Comparison of ENCODE assay signal across 1 cellular context in the genomic region with DNA sequence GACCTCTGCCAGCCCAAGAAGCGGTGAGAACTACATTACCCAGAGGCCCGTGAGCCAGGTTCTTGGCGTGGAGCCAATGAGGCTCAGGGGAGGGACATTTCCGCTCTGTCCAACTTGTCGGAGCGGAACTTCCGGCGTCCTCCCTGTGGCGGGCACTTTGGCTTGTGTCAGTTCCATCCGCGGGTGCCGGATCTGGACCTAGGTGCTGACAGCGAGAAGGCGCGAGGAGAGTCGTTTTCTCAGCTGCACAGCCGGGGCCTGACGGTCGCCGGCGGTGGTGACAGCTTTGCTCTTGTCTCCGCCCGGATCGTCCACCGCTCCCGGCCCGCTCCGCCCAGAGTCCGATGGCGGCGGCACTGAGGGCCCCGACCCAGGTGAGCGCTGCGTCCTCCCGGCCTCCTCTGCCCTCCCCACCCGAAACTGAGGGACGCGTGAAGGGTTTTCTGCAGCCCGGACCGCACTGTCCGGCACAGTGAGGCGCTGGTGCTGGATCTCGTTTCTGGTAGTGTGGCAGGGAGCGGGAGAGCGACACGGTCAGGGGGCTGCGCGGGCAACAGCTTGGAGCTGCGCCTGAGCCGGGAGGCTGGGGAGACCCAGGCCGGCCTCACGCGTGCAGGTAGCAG.
TF ChIP-seq lines count a peak whose summit lies in the region.

A gene (plus strand): TSS at position 125 of the 623 bp plus-strand sequence. CDS start 4,461 bp downstream, outside the sequence.

TF ChIP-seq in HepG2, 621 proteins besides CTCF, POLR2A, EP300 and RAD21 (continued from another document and continues in another):
- TF ChIP-seq, protein P1, sequence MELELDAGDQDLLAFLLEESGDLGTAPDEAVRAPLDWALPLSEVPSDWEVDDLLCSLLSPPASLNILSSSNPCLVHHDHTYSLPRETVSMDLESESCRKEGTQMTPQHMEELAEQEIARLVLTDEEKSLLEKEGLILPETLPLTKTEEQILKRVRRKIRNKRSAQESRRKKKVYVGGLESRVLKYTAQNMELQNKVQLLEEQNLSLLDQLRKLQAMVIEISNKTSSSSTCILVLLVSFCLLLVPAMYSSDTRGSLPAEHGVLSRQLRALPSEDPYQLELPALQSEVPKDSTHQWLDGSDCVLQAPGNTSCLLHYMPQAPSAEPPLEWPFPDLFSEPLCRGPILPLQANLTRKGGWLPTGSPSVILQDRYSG (CRISPR knock-in tag; IDR thresholded peaks at IDR 0.05) = no peak
- TF ChIP-seq FOXA3 (CRISPR knock-in tag; IDR thresholded peaks at IDR 0.05) (peak; percentile 30; the same call in 1 of the 2 replicates), ZBTB7B (CRISPR knock-in tag; IDR thresholded peaks at IDR 0.05) (no peak), IRF2 (CRISPR knock-in tag; IDR thresholded peaks at IDR 0.05) (peak; percentile 97), ZNF354B (CRISPR knock-in tag; IDR thresholded peaks at IDR 0.05) (no peak), NFKBIZ (CRISPR knock-in tag; IDR thresholded peaks at IDR 0.05) (peak; percentile 22; the same call in 1 of the 2 replicates), HCFC1 (IDR thresholded peaks at IDR 0.05; ENCODE audit: low read depth, low read length) (peak; percentile 93), SUZ12 (IDR thresholded peaks at IDR 0.05; ENCODE audit: low read depth, low read length) (peak; percentile 72), RFX5 (IDR thresholded peaks at IDR 0.05; ENCODE audit: low read depth, low read length) (no peak), ZNF251 (CRISPR knock-in tag; IDR thresholded peaks at IDR 0.05) (no peak), ZSCAN25 (CRISPR knock-in tag; IDR thresholded peaks at IDR 0.05) (peak; percentile 70; the same call in 1 of the 2 replicates), ZNF33A (CRISPR knock-in tag; IDR thresholded peaks at IDR 0.05; ENCODE audit: borderline replicate concordance) (no peak), ZNF136 (CRISPR knock-in tag; IDR thresholded peaks at IDR 0.05; ENCODE audit: low read depth) (0 out of 2 replicates have a peak, but pooled peaks have one; percentile 53), ZMYM2 (CRISPR knock-in tag; IDR thresholded peaks at IDR 0.05) (no peak), SOX6 (IDR thresholded peaks at IDR 0.05) (no peak), SOX6 (CRISPR knock-in tag; IDR thresholded peaks at IDR 0.05) (peak; percentile 41), RXRA (CRISPR knock-in tag; IDR thresholded peaks at IDR 0.05) (peak; percentile 55), MYC (CRISPR knock-in tag; IDR thresholded peaks at IDR 0.05; ENCODE audit: borderline replicate concordance) (peak; percentile 41; the same call in 1 of the 2 replicates), PITX1 (CRISPR knock-in tag; IDR thresholded peaks at IDR 0.05) (peak; percentile 71), ZKSCAN8 (CRISPR knock-in tag; IDR thresholded peaks at IDR 0.05; ENCODE audit: borderline replicate concordance) (no peak), HOXD1 (CRISPR knock-in tag; IDR thresholded peaks at IDR 0.05) (no peak), ZNF350 (CRISPR knock-in tag; IDR thresholded peaks at IDR 0.05; ENCODE audit: borderline replicate concordance, low read depth) (peak; percentile 78; the same call in 1 of the 2 replicates), KDM5A (IDR thresholded peaks at IDR 0.05; ENCODE audit: borderline replicate concordance, low read length) (peak; percentile 82)
- TF ChIP-seq, protein P2, sequence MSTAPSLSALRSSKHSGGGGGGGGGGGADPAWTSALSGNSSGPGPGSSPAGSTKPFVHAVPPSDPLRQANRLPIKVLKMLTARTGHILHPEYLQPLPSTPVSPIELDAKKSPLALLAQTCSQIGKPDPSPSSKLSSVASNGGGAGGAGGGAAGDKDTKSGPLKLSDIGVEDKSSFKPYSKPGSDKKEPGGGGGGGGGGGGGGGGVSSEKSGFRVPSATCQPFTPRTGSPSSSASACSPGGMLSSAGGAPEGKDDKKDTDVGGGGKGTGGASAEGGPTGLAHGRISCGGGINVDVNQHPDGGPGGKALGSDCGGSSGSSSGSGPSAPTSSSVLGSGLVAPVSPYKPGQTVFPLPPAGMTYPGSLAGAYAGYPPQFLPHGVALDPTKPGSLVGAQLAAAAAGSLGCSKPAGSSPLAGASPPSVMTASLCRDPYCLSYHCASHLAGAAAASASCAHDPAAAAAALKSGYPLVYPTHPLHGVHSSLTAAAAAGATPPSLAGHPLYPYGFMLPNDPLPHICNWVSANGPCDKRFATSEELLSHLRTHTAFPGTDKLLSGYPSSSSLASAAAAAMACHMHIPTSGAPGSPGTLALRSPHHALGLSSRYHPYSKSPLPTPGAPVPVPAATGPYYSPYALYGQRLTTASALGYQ (CRISPR knock-in tag; IDR thresholded peaks at IDR 0.05) = no peak
- TF ChIP-seq, protein P3, sequence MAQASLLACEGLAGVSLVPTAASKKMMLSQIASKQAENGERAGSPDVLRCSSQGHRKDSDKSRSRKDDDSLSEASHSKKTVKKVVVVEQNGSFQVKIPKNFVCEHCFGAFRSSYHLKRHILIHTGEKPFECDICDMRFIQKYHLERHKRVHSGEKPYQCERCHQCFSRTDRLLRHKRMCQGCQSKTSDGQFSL (CRISPR knock-in tag; IDR thresholded peaks at IDR 0.05) = no peak
- TF ChIP-seq, protein P4, sequence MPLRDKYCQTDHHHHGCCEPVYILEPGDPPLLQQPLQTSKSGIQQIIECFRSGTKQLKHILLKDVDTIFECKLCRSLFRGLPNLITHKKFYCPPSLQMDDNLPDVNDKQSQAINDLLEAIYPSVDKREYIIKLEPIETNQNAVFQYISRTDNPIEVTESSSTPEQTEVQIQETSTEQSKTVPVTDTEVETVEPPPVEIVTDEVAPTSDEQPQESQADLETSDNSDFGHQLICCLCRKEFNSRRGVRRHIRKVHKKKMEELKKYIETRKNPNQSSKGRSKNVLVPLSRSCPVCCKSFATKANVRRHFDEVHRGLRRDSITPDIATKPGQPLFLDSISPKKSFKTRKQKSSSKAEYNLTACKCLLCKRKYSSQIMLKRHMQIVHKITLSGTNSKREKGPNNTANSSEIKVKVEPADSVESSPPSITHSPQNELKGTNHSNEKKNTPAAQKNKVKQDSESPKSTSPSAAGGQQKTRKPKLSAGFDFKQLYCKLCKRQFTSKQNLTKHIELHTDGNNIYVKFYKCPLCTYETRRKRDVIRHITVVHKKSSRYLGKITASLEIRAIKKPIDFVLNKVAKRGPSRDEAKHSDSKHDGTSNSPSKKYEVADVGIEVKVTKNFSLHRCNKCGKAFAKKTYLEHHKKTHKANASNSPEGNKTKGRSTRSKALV (CRISPR knock-in tag; IDR thresholded peaks at IDR 0.05) = no peak
- TF ChIP-seq, protein P5, sequence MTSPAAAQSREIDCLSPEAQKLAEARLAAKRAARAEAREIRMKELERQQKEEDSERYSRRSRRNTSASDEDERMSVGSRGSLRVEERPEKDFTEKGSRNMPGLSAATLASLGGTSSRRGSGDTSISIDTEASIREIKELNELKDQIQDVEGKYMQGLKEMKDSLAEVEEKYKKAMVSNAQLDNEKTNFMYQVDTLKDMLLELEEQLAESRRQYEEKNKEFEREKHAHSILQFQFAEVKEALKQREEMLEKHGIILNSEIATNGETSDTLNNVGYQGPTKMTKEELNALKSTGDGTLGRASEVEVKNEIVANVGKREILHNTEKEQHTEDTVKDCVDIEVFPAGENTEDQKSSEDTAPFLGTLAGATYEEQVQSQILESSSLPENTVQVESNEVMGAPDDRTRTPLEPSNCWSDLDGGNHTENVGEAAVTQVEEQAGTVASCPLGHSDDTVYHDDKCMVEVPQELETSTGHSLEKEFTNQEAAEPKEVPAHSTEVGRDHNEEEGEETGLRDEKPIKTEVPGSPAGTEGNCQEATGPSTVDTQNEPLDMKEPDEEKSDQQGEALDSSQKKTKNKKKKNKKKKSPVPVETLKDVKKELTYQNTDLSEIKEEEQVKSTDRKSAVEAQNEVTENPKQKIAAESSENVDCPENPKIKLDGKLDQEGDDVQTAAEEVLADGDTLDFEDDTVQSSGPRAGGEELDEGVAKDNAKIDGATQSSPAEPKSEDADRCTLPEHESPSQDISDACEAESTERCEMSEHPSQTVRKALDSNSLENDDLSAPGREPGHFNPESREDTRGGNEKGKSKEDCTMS (CRISPR knock-in tag; conservative IDR thresholded peaks at IDR 0.05) = no peak
- TF ChIP-seq, protein P6, sequence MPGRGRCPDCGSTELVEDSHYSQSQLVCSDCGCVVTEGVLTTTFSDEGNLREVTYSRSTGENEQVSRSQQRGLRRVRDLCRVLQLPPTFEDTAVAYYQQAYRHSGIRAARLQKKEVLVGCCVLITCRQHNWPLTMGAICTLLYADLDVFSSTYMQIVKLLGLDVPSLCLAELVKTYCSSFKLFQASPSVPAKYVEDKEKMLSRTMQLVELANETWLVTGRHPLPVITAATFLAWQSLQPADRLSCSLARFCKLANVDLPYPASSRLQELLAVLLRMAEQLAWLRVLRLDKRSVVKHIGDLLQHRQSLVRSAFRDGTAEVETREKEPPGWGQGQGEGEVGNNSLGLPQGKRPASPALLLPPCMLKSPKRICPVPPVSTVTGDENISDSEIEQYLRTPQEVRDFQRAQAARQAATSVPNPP (CRISPR knock-in tag; IDR thresholded peaks at IDR 0.05) = no peak
- TF ChIP-seq, protein P7, sequence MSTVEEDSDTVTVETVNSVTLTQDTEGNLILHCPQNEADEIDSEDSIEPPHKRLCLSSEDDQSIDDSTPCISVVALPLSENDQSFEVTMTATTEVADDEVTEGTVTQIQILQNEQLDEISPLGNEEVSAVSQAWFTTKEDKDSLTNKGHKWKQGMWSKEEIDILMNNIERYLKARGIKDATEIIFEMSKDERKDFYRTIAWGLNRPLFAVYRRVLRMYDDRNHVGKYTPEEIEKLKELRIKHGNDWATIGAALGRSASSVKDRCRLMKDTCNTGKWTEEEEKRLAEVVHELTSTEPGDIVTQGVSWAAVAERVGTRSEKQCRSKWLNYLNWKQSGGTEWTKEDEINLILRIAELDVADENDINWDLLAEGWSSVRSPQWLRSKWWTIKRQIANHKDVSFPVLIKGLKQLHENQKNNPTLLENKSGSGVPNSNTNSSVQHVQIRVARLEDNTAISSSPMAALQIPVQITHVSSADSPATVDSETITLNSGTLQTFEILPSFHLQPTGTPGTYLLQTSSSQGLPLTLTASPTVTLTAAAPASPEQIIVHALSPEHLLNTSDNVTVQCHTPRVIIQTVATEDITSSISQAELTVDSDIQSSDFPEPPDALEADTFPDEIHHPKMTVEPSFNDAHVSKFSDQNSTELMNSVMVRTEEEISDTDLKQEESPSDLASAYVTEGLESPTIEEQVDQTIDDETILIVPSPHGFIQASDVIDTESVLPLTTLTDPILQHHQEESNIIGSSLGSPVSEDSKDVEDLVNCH (CRISPR knock-in tag; IDR thresholded peaks at IDR 0.05) = no peak
- TF ChIP-seq, protein P8, sequence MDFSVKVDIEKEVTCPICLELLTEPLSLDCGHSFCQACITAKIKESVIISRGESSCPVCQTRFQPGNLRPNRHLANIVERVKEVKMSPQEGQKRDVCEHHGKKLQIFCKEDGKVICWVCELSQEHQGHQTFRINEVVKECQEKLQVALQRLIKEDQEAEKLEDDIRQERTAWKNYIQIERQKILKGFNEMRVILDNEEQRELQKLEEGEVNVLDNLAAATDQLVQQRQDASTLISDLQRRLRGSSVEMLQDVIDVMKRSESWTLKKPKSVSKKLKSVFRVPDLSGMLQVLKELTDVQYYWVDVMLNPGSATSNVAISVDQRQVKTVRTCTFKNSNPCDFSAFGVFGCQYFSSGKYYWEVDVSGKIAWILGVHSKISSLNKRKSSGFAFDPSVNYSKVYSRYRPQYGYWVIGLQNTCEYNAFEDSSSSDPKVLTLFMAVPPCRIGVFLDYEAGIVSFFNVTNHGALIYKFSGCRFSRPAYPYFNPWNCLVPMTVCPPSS (IDR thresholded peaks at IDR 0.05) = no peak
- TF ChIP-seq, protein P9, sequence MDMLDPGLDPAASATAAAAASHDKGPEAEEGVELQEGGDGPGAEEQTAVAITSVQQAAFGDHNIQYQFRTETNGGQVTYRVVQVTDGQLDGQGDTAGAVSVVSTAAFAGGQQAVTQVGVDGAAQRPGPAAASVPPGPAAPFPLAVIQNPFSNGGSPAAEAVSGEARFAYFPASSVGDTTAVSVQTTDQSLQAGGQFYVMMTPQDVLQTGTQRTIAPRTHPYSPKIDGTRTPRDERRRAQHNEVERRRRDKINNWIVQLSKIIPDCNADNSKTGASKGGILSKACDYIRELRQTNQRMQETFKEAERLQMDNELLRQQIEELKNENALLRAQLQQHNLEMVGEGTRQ (IDR thresholded peaks at IDR 0.05; ENCODE audit: low read depth, low read length) = no peak
- TF ChIP-seq, protein P9 (CRISPR knock-in tag; IDR thresholded peaks at IDR 0.05; ENCODE audit: borderline replicate concordance) = no peak
- TF ChIP-seq, protein P10, sequence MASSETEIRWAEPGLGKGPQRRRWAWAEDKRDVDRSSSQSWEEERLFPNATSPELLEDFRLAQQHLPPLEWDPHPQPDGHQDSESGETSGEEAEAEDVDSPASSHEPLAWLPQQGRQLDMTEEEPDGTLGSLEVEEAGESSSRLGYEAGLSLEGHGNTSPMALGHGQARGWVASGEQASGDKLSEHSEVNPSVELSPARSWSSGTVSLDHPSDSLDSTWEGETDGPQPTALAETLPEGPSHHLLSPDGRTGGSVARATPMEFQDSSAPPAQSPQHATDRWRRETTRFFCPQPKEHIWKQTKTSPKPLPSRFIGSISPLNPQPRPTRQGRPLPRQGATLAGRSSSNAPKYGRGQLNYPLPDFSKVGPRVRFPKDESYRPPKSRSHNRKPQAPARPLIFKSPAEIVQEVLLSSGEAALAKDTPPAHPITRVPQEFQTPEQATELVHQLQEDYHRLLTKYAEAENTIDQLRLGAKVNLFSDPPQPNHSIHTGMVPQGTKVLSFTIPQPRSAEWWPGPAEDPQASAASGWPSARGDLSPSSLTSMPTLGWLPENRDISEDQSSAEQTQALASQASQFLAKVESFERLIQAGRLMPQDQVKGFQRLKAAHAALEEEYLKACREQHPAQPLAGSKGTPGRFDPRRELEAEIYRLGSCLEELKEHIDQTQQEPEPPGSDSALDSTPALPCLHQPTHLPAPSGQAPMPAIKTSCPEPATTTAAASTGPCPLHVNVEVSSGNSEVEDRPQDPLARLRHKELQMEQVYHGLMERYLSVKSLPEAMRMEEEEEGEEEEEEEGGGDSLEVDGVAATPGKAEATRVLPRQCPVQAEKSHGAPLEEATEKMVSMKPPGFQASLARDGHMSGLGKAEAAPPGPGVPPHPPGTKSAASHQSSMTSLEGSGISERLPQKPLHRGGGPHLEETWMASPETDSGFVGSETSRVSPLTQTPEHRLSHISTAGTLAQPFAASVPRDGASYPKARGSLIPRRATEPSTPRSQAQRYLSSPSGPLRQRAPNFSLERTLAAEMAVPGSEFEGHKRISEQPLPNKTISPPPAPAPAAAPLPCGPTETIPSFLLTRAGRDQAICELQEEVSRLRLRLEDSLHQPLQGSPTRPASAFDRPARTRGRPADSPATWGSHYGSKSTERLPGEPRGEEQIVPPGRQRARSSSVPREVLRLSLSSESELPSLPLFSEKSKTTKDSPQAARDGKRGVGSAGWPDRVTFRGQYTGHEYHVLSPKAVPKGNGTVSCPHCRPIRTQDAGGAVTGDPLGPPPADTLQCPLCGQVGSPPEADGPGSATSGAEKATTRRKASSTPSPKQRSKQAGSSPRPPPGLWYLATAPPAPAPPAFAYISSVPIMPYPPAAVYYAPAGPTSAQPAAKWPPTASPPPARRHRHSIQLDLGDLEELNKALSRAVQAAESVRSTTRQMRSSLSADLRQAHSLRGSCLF (CRISPR knock-in tag; IDR thresholded peaks at IDR 0.05; ENCODE audit: borderline replicate concordance) = no peak
